ENCODE assay signal across 29 cellular contexts in genomic region chr2:1159013-1159412, GRCh38.
"Had no signal": no experiment of that assay in that cellular context is flagged by ENCODE, and none has a peak within 500 bp of the region (broad histone marks: within the 10 kb centered on the region; RNA-seq: fewer than 3 reads in every experiment).

No MANE protein-coding gene starts in this region.

- H3K9me3 ChIP-seq: ascending aorta had no signal

- H3K27ac ChIP-seq: ascending aorta, cardiac muscle cell, VCaP had no signal

- H3K4me3 ChIP-seq: ascending aorta, cardiac muscle cell had no signal

- FAIRE-seq: bronchial epithelial cell, TTC549 had no signal

- H3K27me3 ChIP-seq: ascending aorta, cardiac muscle cell had no signal

- ATAC-seq: activated CD8-positive, alpha-beta T cell treated with anti-CD3 and anti-CD28 coated beads for 36 hours; activated naive CD8-positive, alpha-beta T cell treated with anti-CD3 and anti-CD28 coated beads, Interleukin-2, amount 50 U/mL, for 24 hours; T-cell; T-helper 17 cell had no signal

- H3K36me3 ChIP-seq: ascending aorta, cardiac muscle cell had no signal

- H3K4me1 ChIP-seq: ascending aorta had no signal

- DNase-seq: activated B cell treated with CpG ODN at 0.5 μM for 24 hours; activated CD4-positive, alpha-beta memory T cell treated with anti-CD3 and anti-CD28 coated beads for 36 hours; activated CD4-positive, alpha-beta T cell treated with anti-CD3 and anti-CD28 coated beads for 4 hours; activated CD4-positive, alpha-beta T cell treated with anti-CD3 and anti-CD28 coated beads, Interleukin-2, amount 10 ng/mL, durations not matched to agents 24 days and 14 days; activated CD4-positive, alpha-beta T cell treated with anti-CD3 and anti-CD28 coated beads, Interleukin-2, amount 50 U/mL, for 1 hour; activated CD4-positive, alpha-beta T cell treated with anti-CD3 and anti-CD28 coated beads, Interleukin-2, amount 50 U/mL, for 4 hours; activated CD4-positive, CD25-positive, alpha-beta regulatory T cell treated with anti-CD3 and anti-CD28 coated beads, Interleukin-2, amount 50 U/mL, for 72 hours; activated CD8-positive, alpha-beta memory T cell treated with anti-CD3 and anti-CD28 coated beads, Interleukin-2, amount 50 U/mL, for 4 hours; activated CD8-positive, alpha-beta T cell treated with anti-CD3 and anti-CD28 coated beads for 36 hours; activated effector memory CD4-positive, alpha-beta T cell treated with Interleukin-2 at 50 U/mL for 16 hours; activated gamma-delta T cell; activated naive CD4-positive, alpha-beta T cell treated with anti-CD3 and anti-CD28 coated beads, Interleukin-2, amount 10 ng/mL, durations not matched to agents 7 days and 5 days; activated naive CD4-positive, alpha-beta T cell treated with Interleukin-2 at 50 U/mL for 16 hours; activated naive CD8-positive, alpha-beta T cell treated with anti-CD3 and anti-CD28 coated beads, Interleukin-2, amount 10 ng/mL, durations not matched to agents 7 days and 5 days; activated naive CD8-positive, alpha-beta T cell treated with anti-CD3 and anti-CD28 coated beads, Interleukin-2, amount 50 U/mL, for 24 hours; activated T-cell treated with anti-CD3 and anti-CD28 coated beads, Interleukin-2, amount 50 U/mL, for 24 hours; activated T-cell treated with anti-CD3 and anti-CD28 coated beads, Interleukin-2, amount 50 U/mL, for 48 hours; amygdala; anterior cingulate cortex; caudate nucleus; cerebellar nuclear complex; T-cell; T-helper 17 cell; T-helper 9 cell had no signal
